Comparison of ENCODE assay signal across 18 cellular contexts in the genomic region with DNA sequence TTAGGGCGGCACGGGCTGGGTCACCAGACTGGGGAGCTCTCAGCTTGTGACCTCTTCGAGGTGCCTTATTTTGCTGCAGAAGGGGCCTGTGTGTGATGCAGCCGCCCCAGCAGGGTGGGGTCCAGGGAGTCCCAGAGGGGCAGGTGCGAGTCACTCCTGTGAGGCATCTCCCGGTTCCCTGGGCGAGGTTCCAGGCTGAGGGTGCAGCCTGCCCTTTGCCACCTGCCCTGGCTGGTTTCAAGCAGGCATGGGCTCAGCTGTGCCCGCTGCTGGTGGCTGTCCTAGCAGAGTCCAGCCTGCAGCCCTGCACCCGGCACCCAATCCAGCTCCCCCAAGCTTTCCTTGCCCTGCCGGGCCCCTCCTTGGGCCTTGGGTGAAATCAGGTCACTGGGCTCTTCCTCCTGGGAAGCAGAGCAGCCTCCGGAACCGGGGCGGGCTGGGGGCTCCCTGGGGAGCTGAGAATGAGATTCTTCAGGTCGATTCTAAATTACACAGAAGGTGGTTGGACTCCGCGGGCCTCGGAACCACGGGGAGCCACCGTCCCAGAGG.
DNase-seq lines count a peak whose midpoint lies in the region; ATAC-seq, FAIRE-seq and TF ChIP-seq lines count a peak whose summit lies in the region.
"Had no signal": no experiment of that assay in that cellular context is flagged by ENCODE, and none has a peak within 500 bp of the region (broad histone marks: within the 10 kb centered on the region; RNA-seq: fewer than 3 reads in every experiment).

No MANE protein-coding gene starts in this region.

- H3K27me3 Mint-ChIP-seq in activated CD4-positive, alpha-beta T cell treated with anti-CD3 and anti-CD28 coated beads for 36 hours: no peaks in the 10 kb centered on the region
- H3K27me3 Mint-ChIP-seq in activated CD4-positive, alpha-beta T cell treated with anti-CD3 and anti-CD28 coated beads, Interleukin-2, amount 10 ng/mL, durations not matched to agents 7 days and 5 days: no peaks in the 10 kb centered on the region
- H3K27me3 Mint-ChIP-seq: central memory CD8-positive, alpha-beta T cell had no signal

- H3K4me1 Mint-ChIP-seq in activated CD4-positive, alpha-beta T cell treated with anti-CD3 and anti-CD28 coated beads for 36 hours: peaks cover 2% of the 10 kb centered on the region
- no peaks in the 10 kb centered on the region for H3K4me1 Mint-ChIP-seq in activated CD4-positive, alpha-beta T cell treated with anti-CD3 and anti-CD28 coated beads, Interleukin-2, amount 10 ng/mL, durations not matched to agents 7 days and 5 days
- H3K4me1 Mint-ChIP-seq: central memory CD8-positive, alpha-beta T cell had no signal

- H3K36me3 Mint-ChIP-seq in activated CD4-positive, alpha-beta T cell treated with anti-CD3 and anti-CD28 coated beads for 36 hours (ENCODE audit: low read depth): no peaks in the 10 kb centered on the region
- H3K36me3 Mint-ChIP-seq in activated CD4-positive, alpha-beta T cell treated with anti-CD3 and anti-CD28 coated beads, Interleukin-2, amount 10 ng/mL, durations not matched to agents 7 days and 5 days (ENCODE audit: low read depth): no peaks in the 10 kb centered on the region

- H3K4me3 Mint-ChIP-seq in activated CD4-positive, alpha-beta T cell treated with anti-CD3 and anti-CD28 coated beads for 36 hours: no peak overlapping the region
- no peak overlapping the region for H3K4me3 Mint-ChIP-seq in activated CD4-positive, alpha-beta T cell treated with anti-CD3 and anti-CD28 coated beads, Interleukin-2, amount 10 ng/mL, durations not matched to agents 7 days and 5 days
- H3K4me3 Mint-ChIP-seq: activated naive CD4-positive, alpha-beta T cell treated with anti-CD3 and anti-CD28 coated beads for 36 hours; activated T-cell treated with anti-CD3 and anti-CD28 coated beads, Interleukin-2, amount 50 U/mL, for 4 hours; central memory CD8-positive, alpha-beta T cell had no signal

- TF ChIP-seq RAD21 in SK-N-SH (IDR thresholded peaks at IDR 0.05; ENCODE audit: low read length): no peak

- TF ChIP-seq CTCF in bronchial epithelial cell (IDR thresholded peaks at IDR 0.05; ENCODE audit: insufficient read depth, low read length, severe bottlenecking) (no peak), SK-N-SH (IDR thresholded peaks at IDR 0.05) (no peak)

- no peaks in the 10 kb centered on the region for H3K79me2 ChIP-seq in SK-N-SH (ENCODE audit: insufficient read depth)

- H4K20me1 ChIP-seq in SK-N-SH (ENCODE audit: insufficient read depth): no peaks in the 10 kb centered on the region

- H3K9ac ChIP-seq in SK-N-SH: no peak overlapping the region

- H3K9me3 Mint-ChIP-seq in activated CD4-positive, alpha-beta T cell treated with anti-CD3 and anti-CD28 coated beads for 36 hours (ENCODE audit: low read depth): no peaks in the 10 kb centered on the region
- H3K9me3 Mint-ChIP-seq in activated CD4-positive, alpha-beta T cell treated with anti-CD3 and anti-CD28 coated beads, Interleukin-2, amount 10 ng/mL, durations not matched to agents 7 days and 5 days: no peaks in the 10 kb centered on the region
- H3K9me3 Mint-ChIP-seq: activated naive CD4-positive, alpha-beta T cell treated with anti-CD3 and anti-CD28 coated beads for 36 hours; activated T-cell treated with anti-CD3 and anti-CD28 coated beads, Interleukin-2, amount 50 U/mL, for 4 hours; central memory CD8-positive, alpha-beta T cell had no signal

- POLR2A ChIA-PET in activated CD4-positive, alpha-beta T cell treated with anti-CD3 and anti-CD28 coated beads for 36 hours (lab: Charles Lee): no interaction called here
- POLR2A ChIA-PET in activated CD4-positive, alpha-beta T cell treated with anti-CD3 and anti-CD28 coated beads, Interleukin-2, amount 10 ng/mL, durations not matched to agents 7 days and 5 days (lab: Charles Lee): no interaction called here
- POLR2A ChIA-PET in SK-N-SH (lab: Yijun Ruan, JAX): no interaction called here

- TF ChIP-seq EP300 in SK-N-SH (IDR thresholded peaks at IDR 0.05; ENCODE audit: borderline replicate concordance in 1 of 2, low read depth in 1 of 2, low read length in 1 of 2): no peak

- H3K27ac ChIP-seq in small intestine (ENCODE audit: low read depth in 1 of 2, low read length in 1 of 2) (peak overlapping the region; percentile 93 to 99), SK-N-SH (ENCODE audit: low read depth in 2 of 2, low read length in 1 of 2) (no peak overlapping the region), caudate nucleus (ENCODE audit: low read depth, low read length) (no peak overlapping the region)

- ATAC-seq in activated CD4-positive, alpha-beta T cell treated with anti-CD3 and anti-CD28 coated beads for 36 hours: no peak
- peak; percentile 63 for ATAC-seq in left lobe of liver
- ATAC-seq in HG03196 (IDR thresholded peaks at IDR 0.05; ENCODE audit: unreplicated experiment): no peak
- ATAC-seq: activated T-cell treated with anti-CD3 and anti-CD28 coated beads, Interleukin-2, amount 50 U/mL, for 4 hours; sciatic nerve had no signal

- H3K9me3 ChIP-seq in small intestine (ENCODE audit: control insufficient read depth, low read depth): no peaks in the 10 kb centered on the region
- no peaks in the 10 kb centered on the region for H3K9me3 ChIP-seq in SK-N-SH
- H3K9me3 ChIP-seq: BE2C had no signal

- no peak overlapping the region for H2AFZ ChIP-seq in SK-N-SH (ENCODE audit: low read depth)

- peaks cover 3 to 25% of the 10 kb centered on the region in 2 donors for H3K4me1 ChIP-seq in small intestine (ENCODE audit: control insufficient read depth in 2 of 2, insufficient read depth in 1 of 2, low read depth in 1 of 2, low read length in 1 of 2)
- H3K4me1 ChIP-seq in SK-N-SH (ENCODE audit: control insufficient read depth in 1 of 2, insufficient read depth in 2 of 2, low read depth in 1 of 2, low read length in 1 of 2): no peaks in the 10 kb centered on the region; a peak in 1 of 4 replicates
- H3K4me1 ChIP-seq: BE2C had no signal

- H3F3A ChIP-seq in SK-N-SH (replicated peaks; ENCODE audit: insufficient read depth): no peaks in the 10 kb centered on the region

- FAIRE-seq in bronchial epithelial cell (lab: Jason Lieb, UNC) (no peak), small intestine (lab: Jason Lieb, UNC) (no peak)
- FAIRE-seq: A204.1, RCC 7860 had no signal

- peak; percentile 3 for DNase-seq in activated CD4-positive, alpha-beta T cell treated with anti-CD3 and anti-CD28 coated beads for 36 hours
- DNase-seq in activated CD4-positive, alpha-beta T cell treated with anti-CD3 and anti-CD28 coated beads, Interleukin-2, amount 10 ng/mL, durations not matched to agents 7 days and 5 days: no peak
- peak; percentile 5 for DNase-seq in bronchial epithelial cell (ENCODE audit: low read depth)
- peak; percentile 72 for DNase-seq in left lobe of liver (ENCODE audit: low spot score)
- peak; percentile 98 for DNase-seq in small intestine
- no peak for DNase-seq in SK-N-SH
- DNase-seq in caudate nucleus (lab: John Stamatoyannopoulos, UW): no peak
- DNase-seq: activated CD8-positive, alpha-beta memory T cell treated with anti-CD3 and anti-CD28 coated beads for 24 hours; activated naive CD4-positive, alpha-beta T cell treated with anti-CD3 and anti-CD28 coated beads for 36 hours; effector memory CD4-positive, alpha-beta T cell; NCI-H146 had no signal

- intact Hi-C loops in activated CD4-positive, alpha-beta T cell treated with anti-CD3 and anti-CD28 coated beads for 36 hours (cut with DNase I, micrococcal nuclease): no loop called here

- H3K9me2 ChIP-seq in SK-N-SH: no peaks in the 10 kb centered on the region

- H3K27me3 ChIP-seq in bronchial epithelial cell (ENCODE audit: control insufficient read depth, insufficient read depth, low read length) (no peaks in the 10 kb centered on the region), small intestine (ENCODE audit: control insufficient read depth in 2 of 2, insufficient read depth in 2 of 2, low read length in 2 of 2) (no peaks in the 10 kb centered on the region), SK-N-SH (ENCODE audit: insufficient read depth) (no peaks in the 10 kb centered on the region)

- H3K27ac Mint-ChIP-seq in activated CD4-positive, alpha-beta T cell treated with anti-CD3 and anti-CD28 coated beads for 36 hours: no peak overlapping the region
- H3K27ac Mint-ChIP-seq in activated CD4-positive, alpha-beta T cell treated with anti-CD3 and anti-CD28 coated beads, Interleukin-2, amount 10 ng/mL, durations not matched to agents 7 days and 5 days: no peak overlapping the region
- H3K27ac Mint-ChIP-seq: activated naive CD4-positive, alpha-beta T cell treated with anti-CD3 and anti-CD28 coated beads for 36 hours had no signal

- no peak overlapping the region for H3K4me3 ChIP-seq in bronchial epithelial cell (ENCODE audit: low read depth, low read length)
- H3K4me3 ChIP-seq in small intestine (ENCODE audit: low read depth in 1 of 2, low read length in 2 of 2): peak overlapping the region in 1 of 2 donors; percentile 30
- H3K4me3 ChIP-seq in SK-N-SH (ENCODE audit: low read depth in 2 of 2, low read length in 1 of 2): no peak overlapping the region

- no peak overlapping the region for H3K4me2 ChIP-seq in SK-N-SH

- WGBS in small intestine, 3 donors: 17 to 60% (median 40%) methylated on average over 19 of the region's 19 CpGs
- WGBS in SK-N-SH (ENCODE audit: low lambda C conversion rate): 79% methylated on average over 11 of the region's 19 CpGs

- CTCF ChIA-PET in activated CD4-positive, alpha-beta T cell treated with anti-CD3 and anti-CD28 coated beads for 36 hours (lab: Charles Lee): no interaction called here
- CTCF ChIA-PET in activated CD4-positive, alpha-beta T cell treated with anti-CD3 and anti-CD28 coated beads, Interleukin-2, amount 10 ng/mL, durations not matched to agents 7 days and 5 days (lab: Charles Lee): interaction anchor here (1.5 kb wide), 1 partner anchor 177 kb away, joined by 5 read pairs; no protein-coding TSS in a partner anchor
- CTCF ChIA-PET in SK-N-SH (lab: Yijun Ruan, JAX): interaction anchor here (0.7 to 3.9 kb wide), 6 partner anchors 8 to 193 kb away, joined by 3 to 16 read pairs (median 5); no protein-coding TSS in a partner anchor

- H3K36me3 ChIP-seq in bronchial epithelial cell (ENCODE audit: control insufficient read depth, insufficient read depth, low read length) (no peaks in the 10 kb centered on the region), small intestine (ENCODE audit: control insufficient read depth in 2 of 2, insufficient read depth in 2 of 2, low read length in 2 of 2) (no peaks in the 10 kb centered on the region), SK-N-SH (replicated peaks in 1 of 2; ENCODE audit: control insufficient read depth in 1 of 2, insufficient read depth in 2 of 2, low read length in 1 of 2) (no peaks in the 10 kb centered on the region)
- H3K36me3 ChIP-seq: BE2C had no signal

TF ChIP-seq in SK-N-SH, 30 proteins besides CTCF, POLR2A, EP300 and RAD21 (continues in another document):
- no peak for TF ChIP-seq MEF2A (IDR thresholded peaks at IDR 0.05; ENCODE audit: borderline replicate concordance, low read depth)

Comparison
In these comparisons a context has a peak if more than half of its experiments do, and no peak if none do; other contexts are left out.
1. DNase-seq: peak in activated CD4-positive, alpha-beta T cell treated with anti-CD3 and anti-CD28 coated beads for 36 hours (single experiment), bronchial epithelial cell (single experiment), left lobe of liver (single experiment) and small intestine (single experiment); none in activated CD4-positive, alpha-beta T cell treated with anti-CD3 and anti-CD28 coated beads, Interleukin-2, amount 10 ng/mL, durations not matched to agents 7 days and 5 days (single experiment), SK-N-SH (single experiment) and caudate nucleus (0 of 61).
2. H3K27ac ChIP-seq: peak in small intestine (2 of 2); none in SK-N-SH (0 of 2) and caudate nucleus (single experiment).